Comparison of ENCODE assay signal across 8 cellular contexts in genomic region chr10:102869290-102870198, GRCh38. TPM values are rescaled to one million over a fixed set of nuclear protein-coding genes. Genes with fewer than 3 reads are reported as not detected.
A peak's percentile ranks its signal among the peaks of the same experiment; 100 is the strongest.
DNase-seq lines count a peak whose midpoint lies in the region; ATAC-seq, FAIRE-seq and TF ChIP-seq lines count a peak whose summit lies in the region.

TSS of gene AS3MT (plus strand) at chr10:102869470. CDS start at chr10:102869593, 123 bp downstream.

- peak; percentile 58 for ATAC-seq in CD8-positive, alpha-beta T cell
- peak; percentile 86 to 95 (median 92) for ATAC-seq in pancreas

- peak within 1 kb of the TSS; percentile 72 for H3K4me3 Mint-ChIP-seq in CD8-positive, alpha-beta T cell

- no peak within 1 kb of the TSS for H3K27ac ChIP-seq in CD8-positive, alpha-beta T cell (ENCODE audit: low read depth, low read length)
- no peak within 1 kb of the TSS for H3K27ac ChIP-seq in pancreas

- WGBS in pancreas, 2 donors = 3 to 6% methylated on average over 53 to 62 of the region's 62 CpGs

- no peak within 1 kb of the TSS for H3K4me3 ChIP-seq in CD8-positive, alpha-beta T cell (ENCODE audit: low read depth, low read length)
- H3K4me3 ChIP-seq in pancreas = peak within 1 kb of the TSS; percentile 18 to 60 (median 38)

- H3K4me1 ChIP-seq in CD8-positive, alpha-beta T cell (ENCODE audit: insufficient read depth, low read length) = no peaks in the 10 kb centered on the region
- peaks cover 0 to 4% (median 0%) of the 10 kb centered on the region in 3 donors for H3K4me1 ChIP-seq in pancreas

- H3K27me3 ChIP-seq in CD8-positive, alpha-beta T cell (ENCODE audit: insufficient read depth, low read length) = no peaks in the 10 kb centered on the region
- H3K27me3 ChIP-seq in pancreas = no peaks in the 10 kb centered on the region

- intact Hi-C loops in CD8-positive, alpha-beta T cell (cut with DNase I, micrococcal nuclease) = no loop called here
- intact Hi-C loops in head of caudate nucleus (cut with DNase I) = no loop called here
- intact Hi-C loops in pancreas (cut with DNase I) = no loop called here

- TF ChIP-seq CTCF in CD8-positive, alpha-beta T cell (IDR thresholded peaks at IDR 0.05) = no peak
- TF ChIP-seq CTCF in pancreas (IDR thresholded peaks at IDR 0.05) = no peak

- FAIRE-seq in pancreas (lab: Jason Lieb, UNC) (no peak), urothelium cell line (lab: Jason Lieb, UNC) (no peak)

- peaks cover 14% of the 10 kb centered on the region for H3K36me3 Mint-ChIP-seq in CD8-positive, alpha-beta T cell

- no peaks in the 10 kb centered on the region for H3K36me3 ChIP-seq in CD8-positive, alpha-beta T cell (ENCODE audit: insufficient read depth, low read length)
- H3K36me3 ChIP-seq in pancreas = no peaks in the 10 kb centered on the region

- no peak within 1 kb of the TSS for H3K27ac Mint-ChIP-seq in CD8-positive, alpha-beta T cell

- H3K4me1 Mint-ChIP-seq in CD8-positive, alpha-beta T cell (ENCODE audit: low read depth) = peaks cover 15% of the 10 kb centered on the region

- CTCF ChIA-PET in CD8-positive, alpha-beta T cell (lab: Charles Lee) = no interaction called here

- no peaks in the 10 kb centered on the region for H3K9me3 Mint-ChIP-seq in CD8-positive, alpha-beta T cell

- DNase-seq in CD8-positive, alpha-beta T cell = peak in 1 of 7 experiments; percentile 9
- DNase-seq in HuH-7 (ENCODE audit: low spot score) (peak; percentile 70), head of caudate nucleus (peak in 39 of 42 donors; percentile 10 to 71 (median 42)), pancreas (peak; percentile 25 to 78 (median 44)), DMS114 treated with DMSO at 0.1 percent for 48 hours (lab: John Stamatoyannopoulos, UW; ENCODE audit: unreplicated experiment) (no peak), urothelium cell line (ENCODE audit: low spot score) (no peak), GM19240 (ENCODE audit: insufficient read length, low spot score) (no peak)
- DNase-seq in activated T-cell treated with anti-CD3 and anti-CD28 coated beads, Interleukin-2, amount 50 U/mL, for 1 hour = peak; percentile 19

- H3K27me3 Mint-ChIP-seq in CD8-positive, alpha-beta T cell (ENCODE audit: low read depth) = peaks cover 15% of the 10 kb centered on the region

- H3K9me3 ChIP-seq in CD8-positive, alpha-beta T cell (ENCODE audit: low read length) = no peaks in the 10 kb centered on the region
- H3K9me3 ChIP-seq in pancreas = no peaks in the 10 kb centered on the region

- POLR2A ChIA-PET in CD8-positive, alpha-beta T cell (lab: Charles Lee) = no interaction called here

RNA-seq across cellular contexts. Expression of gene AS3MT, which starts in this region (rescaled TPM):
- under 1 TPM; 0.31 to 0.57 TPM for total RNA-seq in CD8-positive, alpha-beta T cell
- total RNA-seq in pancreas = 1 to 10 TPM in 5 of 6 donors, under 1 TPM in 1; 0.87 to 3.2 (median 2.7) TPM
- 10 to 100 TPM in 1 of 2 donors, 1 to 10 TPM in 1; 6.3 to 11.4 TPM for polyA plus RNA-seq in pancreas

Comparison
In these comparisons a context has a peak if more than half of its experiments do, and no peak if none do; other contexts are left out.
1. Peak in ATAC-seq in CD8-positive, alpha-beta T cell; RNA of the gene not detected or under 1 TPM.
2. DNase-seq: peak in HuH-7 (single experiment), activated T-cell treated with anti-CD3 and anti-CD28 coated beads, Interleukin-2, amount 50 U/mL, for 1 hour (single experiment), head of caudate nucleus (39 of 42) and pancreas (6 of 6); none in DMS114 treated with DMSO at 0.1 percent for 48 hours (single experiment), urothelium cell line (single experiment) and GM19240 (single experiment).